28 cellular contexts compared by ENCODE assay signal in the genomic region with DNA sequence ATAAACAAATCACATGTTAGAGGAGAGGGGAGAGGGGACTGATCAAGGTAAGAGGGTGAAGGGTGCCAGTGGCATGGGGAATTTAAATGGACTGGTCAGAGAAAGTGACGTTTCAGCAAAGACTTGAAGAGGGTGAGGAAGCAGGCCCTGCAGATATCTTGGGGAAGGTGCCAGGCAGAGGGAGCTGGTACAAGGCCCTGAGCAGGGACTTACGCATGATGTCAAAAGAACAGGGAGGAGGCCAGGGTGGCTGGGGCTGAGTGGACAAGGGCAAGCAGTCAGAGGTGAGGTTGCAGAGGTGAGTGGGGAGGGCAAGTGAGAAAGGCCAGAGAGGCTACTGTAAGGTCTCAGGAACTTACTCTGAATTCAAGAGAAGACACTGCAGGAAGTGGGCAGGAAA.
DNase-seq lines count a peak whose midpoint lies in the region; ATAC-seq, FAIRE-seq and TF ChIP-seq lines count a peak whose summit lies in the region.
"Had no signal": no experiment of that assay in that cellular context is flagged by ENCODE, and none has a peak within 500 bp of the region (broad histone marks: within the 10 kb centered on the region; RNA-seq: fewer than 3 reads in every experiment).

No MANE protein-coding gene starts in this region.

- no peaks in the 10 kb centered on the region for H3K79me2 ChIP-seq in H1 (ENCODE audit: control insufficient read depth in 1 of 2, insufficient read depth in 2 of 2, low read length in 2 of 2)

- no peak for FAIRE-seq in H1 (lab: Jason Lieb, UNC)
- FAIRE-seq: A204.1, GM12878, GM12892, GM18507 had no signal

- no peak for TF ChIP-seq RAD21 in H1 (IDR thresholded peaks at IDR 0.05 in 1 of 2, conservative IDR thresholded peaks at IDR 0.05 in 1 of 2; ENCODE audit: low read depth in 2 of 2, low read length in 2 of 2)

- H3K14ac ChIP-seq in H1 (ENCODE audit: insufficient read length) (no peak overlapping the region), neuronal stem cell (ENCODE audit: low read length) (no peak overlapping the region)

- H3K4me1 ChIP-seq in right cardiac atrium (ENCODE audit: control insufficient read depth, insufficient read depth, low read length) = no peaks in the 10 kb centered on the region
- H3K4me1 ChIP-seq in H1 (replicated peaks in 1 of 4; ENCODE audit: control insufficient read depth in 3 of 4, insufficient read depth in 4 of 4, low read length in 3 of 4) = peaks cover 0 to 10% (median 3%) of the 10 kb centered on the region in 4 experiments; a peak in 3 of 7 replicates
- H3K4me1 ChIP-seq in lung (ENCODE audit: control insufficient read depth in 2 of 2, insufficient read depth in 2 of 2, low read length in 2 of 2) = no peaks in the 10 kb centered on the region
- H3K4me1 ChIP-seq in neuronal stem cell (ENCODE audit: control insufficient read depth in 2 of 2, insufficient read depth in 1 of 2, low read depth in 1 of 2, low read length in 2 of 2) = peaks cover 0 to 3% of the 10 kb centered on the region in 2 donors
- peaks cover 8 to 9% of the 10 kb centered on the region in 2 donors for H3K4me1 ChIP-seq in thyroid gland
- H3K4me1 ChIP-seq: BE2C, BLaER1 had no signal

- H2BK12ac ChIP-seq in H1 (ENCODE audit: low read depth, low read length) (0 out of 2 replicates have a peak overlapping the region, but pooled peaks have one; percentile 31), neuronal stem cell (ENCODE audit: low read length) (no peak overlapping the region)

- no peak overlapping the region for H3K56ac ChIP-seq in H1 (replicated peaks; ENCODE audit: insufficient read length, low read depth, low read length)

- no peaks in the 10 kb centered on the region for H3K36me3 Mint-ChIP-seq in stimulated activated memory B cell treated with anti-CD40 and anti-IgM and Interleukin-4, amounts not matched to agents 10 μg/mL and 1 μg/mL and 100 μg/mL, for 72 hours
- H3K36me3 Mint-ChIP-seq: CD14-positive monocyte; CD4-positive, alpha-beta memory T cell; CD4-positive, CD25-positive, alpha-beta regulatory T cell; CD8-positive, alpha-beta memory T cell had no signal

- peaks cover 3% of the 10 kb centered on the region for H3K79me1 ChIP-seq in H1 (ENCODE audit: low read depth, low read length)
- H3K79me1 ChIP-seq in neuronal stem cell (ENCODE audit: low read depth, low read length) = no peaks in the 10 kb centered on the region

- H2BK5ac ChIP-seq in H1 (ENCODE audit: low read depth, low read length) = 0 out of 2 replicates have a peak overlapping the region, but pooled peaks have one; percentile 9
- no peak overlapping the region for H2BK5ac ChIP-seq in neuronal stem cell (ENCODE audit: low read length)

- DNase-seq in Right ventricle myocardium inferior (ENCODE audit: missing footprints) (peak; percentile 56), right cardiac atrium (no peak), H1 (ENCODE audit: low read depth in 1 of 2, low spot score in 2 of 2) (no peak), lung (ENCODE audit: low spot score) (peak; percentile 18), neuronal stem cell (ENCODE audit: low spot score) (no peak), thyroid gland (no peak), NCI-H2107 treated with DMSO at 0.1 percent for 48 hours (lab: John Stamatoyannopoulos, UW; ENCODE audit: unreplicated experiment) (no peak)
- DNase-seq: 8988T; ACHN; BE2C; C1 segment of cervical spinal cord; CD4-positive, alpha-beta memory T cell; CD4-positive, CD25-positive, alpha-beta regulatory T cell; CD8-positive, alpha-beta memory T cell; COR-L47; DMS153; DMS53; DMS79; DND-41; EL; GDM1 had no signal

- H3K4me3 ChIP-seq in right cardiac atrium (ENCODE audit: low read length) = no peak overlapping the region
- no peak overlapping the region for H3K4me3 ChIP-seq in H1 (ENCODE audit: extremely low read depth in 1 of 4, insufficient read depth in 2 of 4, low read depth in 3 of 4, low read length in 4 of 4)
- no peak overlapping the region for H3K4me3 ChIP-seq in lung
- no peak overlapping the region for H3K4me3 ChIP-seq in neuronal stem cell (ENCODE audit: low read length in 2 of 2)
- H3K4me3 ChIP-seq in thyroid gland (replicated peaks in 1 of 3) = no peak overlapping the region
- H3K4me3 ChIP-seq: BLaER1, GM12878 had no signal

- no peak overlapping the region for H3K4me3 Mint-ChIP-seq in stimulated activated memory B cell treated with anti-CD40 and anti-IgM and Interleukin-4, amounts not matched to agents 10 μg/mL and 1 μg/mL and 100 μg/mL, for 72 hours
- H3K4me3 Mint-ChIP-seq: CD14-positive monocyte; CD4-positive, alpha-beta memory T cell; CD4-positive, CD25-positive, alpha-beta regulatory T cell; CD8-positive, alpha-beta memory T cell had no signal

- CTCF ChIA-PET in H1 (lab: Charles Lee; ENCODE audit: partially characterized antibody) = interaction anchor here (0.6 to 4.9 kb wide), 5 partner anchors 12 to 310 kb away, joined by 3 to 28 read pairs (median 3); no protein-coding TSS in a partner anchor

- H3K36me3 ChIP-seq in H1 (ENCODE audit: control insufficient read depth in 2 of 4, insufficient read depth in 4 of 4, low read length in 3 of 4) (no peaks in the 10 kb centered on the region; a peak in 1 of 8 replicates), lung (ENCODE audit: control insufficient read depth in 2 of 2, insufficient read depth in 2 of 2, low read length in 2 of 2) (no peaks in the 10 kb centered on the region), neuronal stem cell (replicated peaks in 1 of 2; ENCODE audit: control insufficient read depth in 2 of 2, insufficient read depth in 2 of 2, low read length in 2 of 2) (no peaks in the 10 kb centered on the region), thyroid gland (no peaks in the 10 kb centered on the region)
- H3K36me3 ChIP-seq: BE2C, BLaER1 had no signal

- TF ChIP-seq POLR2A in H1 (IDR thresholded peaks at IDR 0.05; ENCODE audit: control extremely low read depth in 1 of 2, low read depth in 2 of 2, low read length in 2 of 2) (no peak), thyroid gland (IDR thresholded peaks at IDR 0.05) (no peak)

- 85% methylated on average over 2 of the region's 2 CpGs for WGBS in right cardiac atrium
- 97% methylated on average over 2 of the region's 2 CpGs; no CpG with 5 or more reads in 1 of the 2 experiments for WGBS in H1 (ENCODE audit: extremely low coverage in 1 of 2, insufficient coverage in 1 of 2, insufficient read length in 1 of 2, insufficient replicate concordance in 2 of 2, low coverage in 1 of 2, low lambda C conversion rate in 2 of 2, missing lambda C conversion rate in 1 of 2), 2 experiments
- WGBS in lung, 2 donors = 81 to 86% methylated on average over 2 of the region's 2 CpGs
- WGBS in neuronal stem cell (ENCODE audit: extremely low coverage in 2 of 2, insufficient read length in 2 of 2, insufficient replicate concordance in 1 of 2), 2 donors = no CpG with 5 or more reads among the region's 2 CpGs
- 82 to 86% methylated on average over 2 of the region's 2 CpGs for WGBS in thyroid gland, 2 donors

- no peak overlapping the region for H2AK5ac ChIP-seq in H1 (ENCODE audit: low read depth, low read length)
- H2AK5ac ChIP-seq in neuronal stem cell (ENCODE audit: low read depth, low read length) = no peak overlapping the region

- 0 out of 2 replicates have a peak overlapping the region, but pooled peaks have one; percentile 61 for H3K18ac ChIP-seq in H1 (ENCODE audit: extremely low read depth, low read length)
- no peak overlapping the region for H3K18ac ChIP-seq in neuronal stem cell (ENCODE audit: low read length)

- H3K27ac Mint-ChIP-seq in stimulated activated memory B cell treated with anti-CD40 and anti-IgM and Interleukin-4, amounts not matched to agents 10 μg/mL and 1 μg/mL and 100 μg/mL, for 72 hours = no peak overlapping the region
- H3K27ac Mint-ChIP-seq: CD14-positive monocyte; CD4-positive, alpha-beta memory T cell; CD4-positive, CD25-positive, alpha-beta regulatory T cell; CD8-positive, alpha-beta memory T cell had no signal

- no peak overlapping the region for H4K8ac ChIP-seq in H1 (ENCODE audit: extremely low read depth, insufficient read depth, low read length)
- no peak overlapping the region for H4K8ac ChIP-seq in neuronal stem cell (ENCODE audit: low read depth, low read length)

- TF ChIP-seq EP300 in H1 (IDR thresholded peaks at IDR 0.05; ENCODE audit: borderline replicate concordance in 1 of 2, low read depth in 2 of 2, low read length in 2 of 2) = no peak

- POLR2A ChIA-PET in H1 (lab: Charles Lee; ENCODE audit: partially characterized antibody) = interaction anchor here (1.3 kb wide), 1 partner anchor 43 kb away, joined by 3 read pairs; no protein-coding TSS in a partner anchor

- ATAC-seq in Right ventricle myocardium inferior (no peak), right cardiac atrium (no peak), lung (ENCODE audit: insufficient read depth, low FRiP score) (no peak)
- ATAC-seq in stimulated activated memory B cell treated with anti-CD40 and anti-IgM and Interleukin-4, amounts not matched to agents 10 μg/mL and 1 μg/mL and 100 μg/mL, for 72 hours = no peak
- ATAC-seq: GM12878 had no signal

- H3K9me3 ChIP-seq in right cardiac atrium (ENCODE audit: control insufficient read depth, low read length) (no peaks in the 10 kb centered on the region), H1 (ENCODE audit: insufficient read depth in 2 of 2, low read depth in 1 of 2, low read length in 1 of 2) (no peaks in the 10 kb centered on the region), lung (ENCODE audit: control insufficient read depth in 2 of 2, insufficient read depth in 1 of 2, low read length in 1 of 2) (no peaks in the 10 kb centered on the region), neuronal stem cell (replicated peaks in 1 of 2; ENCODE audit: control insufficient read depth in 2 of 2, insufficient read depth in 1 of 2, low read depth in 1 of 2, low read length in 2 of 2) (no peaks in the 10 kb centered on the region), thyroid gland (no peaks in the 10 kb centered on the region)
- H3K9me3 ChIP-seq: BE2C, BLaER1 had no signal

- TF ChIP-seq CTCF in H1 (IDR thresholded peaks at IDR 0.05; ENCODE audit: control extremely low read depth in 1 of 3, insufficient read depth in 1 of 3, low read depth in 1 of 3, low read length in 3 of 3) (no peak), lung (IDR thresholded peaks at IDR 0.05; ENCODE audit: control extremely low read depth, extremely low read depth) (no peak), thyroid gland (IDR thresholded peaks at IDR 0.05) (no peak)

- H2BK120ac ChIP-seq in H1 (replicated peaks; ENCODE audit: low read depth, low read length) (no peak overlapping the region), neuronal stem cell (ENCODE audit: low read depth, low read length) (peak overlapping the region; percentile 64)

- H3K4ac ChIP-seq in H1 (replicated peaks; ENCODE audit: insufficient read length, low read depth, low read length) (no peak overlapping the region), neuronal stem cell (ENCODE audit: low read length) (no peak overlapping the region)

- H3K4me1 Mint-ChIP-seq in stimulated activated memory B cell treated with anti-CD40 and anti-IgM and Interleukin-4, amounts not matched to agents 10 μg/mL and 1 μg/mL and 100 μg/mL, for 72 hours = no peaks in the 10 kb centered on the region
- H3K4me1 Mint-ChIP-seq: CD14-positive monocyte; CD4-positive, alpha-beta memory T cell; CD4-positive, CD25-positive, alpha-beta regulatory T cell; CD8-positive, alpha-beta memory T cell had no signal

- H4K5ac ChIP-seq in H1 (ENCODE audit: insufficient read length, low read depth, low read length) = no peak overlapping the region

- H3K27ac ChIP-seq in right cardiac atrium (ENCODE audit: low read length) = no peak overlapping the region
- H3K27ac ChIP-seq in H1 (ENCODE audit: low read depth, low read length) = no peak overlapping the region
- H3K27ac ChIP-seq in lung (ENCODE audit: low read depth in 1 of 2, low read length in 1 of 2) = no peak overlapping the region
- H3K27ac ChIP-seq in neuronal stem cell (replicated peaks; ENCODE audit: low read length) = no peak overlapping the region
- no peak overlapping the region for H3K27ac ChIP-seq in thyroid gland
- H3K27ac ChIP-seq: BLaER1 had no signal

- H3K27me3 ChIP-seq in right cardiac atrium (ENCODE audit: control insufficient read depth, insufficient read depth) (no peaks in the 10 kb centered on the region), H1 (replicated peaks in 1 of 4; ENCODE audit: control insufficient read depth in 3 of 4, extremely low read depth in 1 of 4, insufficient read depth in 3 of 4, low read length in 3 of 4) (no peaks in the 10 kb centered on the region), lung (ENCODE audit: control insufficient read depth, insufficient read depth) (no peaks in the 10 kb centered on the region), neuronal stem cell (ENCODE audit: control insufficient read depth in 3 of 3, insufficient read depth in 3 of 3, low read depth in 1 of 3, low read length in 3 of 3) (peaks cover 0 to 16% (median 0%) of the 10 kb centered on the region in 3 experiments), thyroid gland (no peaks in the 10 kb centered on the region)
- H3K27me3 ChIP-seq: BE2C, BLaER1 had no signal

- H3K4me2 ChIP-seq in H1 (ENCODE audit: insufficient read depth in 1 of 2, low read depth in 2 of 2, low read length in 2 of 2) (no peak overlapping the region), neuronal stem cell (ENCODE audit: insufficient read depth, low read length, poor library complexity, severe bottlenecking) (no peak overlapping the region)
- H3K4me2 ChIP-seq: BLaER1 had no signal

- H3K9ac ChIP-seq in H1 (replicated peaks in 1 of 4; ENCODE audit: extremely low read depth in 1 of 4, low read depth in 3 of 4, low read length in 3 of 4) = no peak overlapping the region
- H3K9ac ChIP-seq in neuronal stem cell (ENCODE audit: low read depth, low read length, poor library complexity) = no peak overlapping the region
- H3K9ac ChIP-seq: BLaER1 had no signal

- H4K20me1 ChIP-seq in H1 (replicated peaks in 1 of 2; ENCODE audit: control insufficient read depth in 1 of 2, insufficient read depth in 2 of 2, low read length in 2 of 2) = no peaks in the 10 kb centered on the region
- H4K20me1 ChIP-seq: BLaER1 had no signal

- H2BK15ac ChIP-seq in H1 (ENCODE audit: low read length) (no peak overlapping the region), neuronal stem cell (ENCODE audit: low read length) (no peak overlapping the region)

- H2AFZ ChIP-seq in H1 (ENCODE audit: low read length) (no peak overlapping the region), neuronal stem cell (ENCODE audit: low read length) (no peak overlapping the region)

- H3K23ac ChIP-seq in H1 (ENCODE audit: insufficient read length) (no peak overlapping the region), neuronal stem cell (ENCODE audit: low read depth, low read length, poor library complexity) (no peak overlapping the region)

- H3K23me2 ChIP-seq in H1 (ENCODE audit: low read depth, low read length) = no peaks in the 10 kb centered on the region

- intact Hi-C loops in Right ventricle myocardium inferior (cut with DNase I) (no loop called here), right cardiac atrium (cut with DNase I) (no loop called here), thyroid gland (cut with DNase I) (no loop called here)

- H3K9me3 Mint-ChIP-seq in stimulated activated memory B cell treated with anti-CD40 and anti-IgM and Interleukin-4, amounts not matched to agents 10 μg/mL and 1 μg/mL and 100 μg/mL, for 72 hours = no peaks in the 10 kb centered on the region
- H3K9me3 Mint-ChIP-seq: CD14-positive monocyte; CD4-positive, alpha-beta memory T cell; CD4-positive, CD25-positive, alpha-beta regulatory T cell; CD8-positive, alpha-beta memory T cell had no signal

- H4K91ac ChIP-seq in H1 (replicated peaks; ENCODE audit: insufficient read length, low read length) (no peak overlapping the region), neuronal stem cell (ENCODE audit: low read depth, low read length, poor library complexity) (no peak overlapping the region)

- H3K27me3 Mint-ChIP-seq in stimulated activated memory B cell treated with anti-CD40 and anti-IgM and Interleukin-4, amounts not matched to agents 10 μg/mL and 1 μg/mL and 100 μg/mL, for 72 hours = no peaks in the 10 kb centered on the region

- H2BK20ac ChIP-seq in H1 (ENCODE audit: low read length) = no peak overlapping the region

Comparison
In these comparisons a context has a peak if more than half of its experiments do, and no peak if none do; other contexts are left out.
1. DNase-seq: peak in Right ventricle myocardium inferior (single experiment) and lung (single experiment); none in right cardiac atrium (0 of 3), H1 (0 of 2), neuronal stem cell (single experiment), thyroid gland (0 of 2) and NCI-H2107 treated with DMSO at 0.1 percent for 48 hours (single experiment).